ENCODE assay signal across 19 cellular contexts in the genomic region with DNA sequence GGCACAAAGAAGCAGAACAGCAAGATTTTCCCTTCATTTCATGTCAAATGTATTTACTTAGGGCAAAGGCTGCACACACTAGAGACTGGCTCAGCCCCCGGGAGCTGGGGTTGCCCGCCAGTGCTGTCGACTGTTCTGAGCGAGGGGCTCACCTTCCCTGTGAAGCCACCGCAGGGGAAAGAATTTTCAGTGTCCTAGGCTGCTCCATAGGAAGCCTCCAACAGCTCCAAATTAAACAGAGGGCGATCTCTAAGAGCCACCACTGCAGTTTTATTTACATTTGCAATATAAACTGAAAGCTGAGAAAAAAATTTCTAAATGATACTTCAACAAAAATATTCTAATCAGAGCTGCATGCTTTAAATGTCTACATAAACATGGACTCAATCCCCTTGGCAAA. TPM values are rescaled to one million over a fixed set of nuclear protein-coding genes. Genes with fewer than 3 reads are reported as not detected.
DNase-seq lines count a peak whose midpoint lies in the region; ATAC-seq and TF ChIP-seq lines count a peak whose summit lies in the region.
"Had no signal": no experiment of that assay in that cellular context is flagged by ENCODE, and none has a peak within 500 bp of the region (broad histone marks: within the 10 kb centered on the region; RNA-seq: fewer than 3 reads in every experiment).

No MANE protein-coding gene starts in this region.

- no peak for DNase-seq in activated naive CD4-positive, alpha-beta T cell treated with anti-CD3 and anti-CD28 coated beads for 36 hours
- DNase-seq in activated naive CD4-positive, alpha-beta T cell treated with Interleukin-2 at 50 U/mL for 16 hours = no peak
- DNase-seq in activated CD4-positive, alpha-beta memory T cell treated with anti-CD3 and anti-CD28 coated beads for 36 hours = no peak
- DNase-seq in esophagus muscularis mucosa (ENCODE audit: extremely low spot score) = no peak
- DNase-seq in tibial nerve (ENCODE audit: low spot score in 2 of 2) = no peak
- no peak for DNase-seq in NCI-H2171 (lab: John Stamatoyannopoulos, UW)
- no peak for DNase-seq in Right ventricle myocardium inferior (ENCODE audit: missing footprints)
- DNase-seq: foreskin melanocyte; kidney glomerular epithelial cell; mesendoderm; NCI-H1694; NCI-H748 treated with DMSO at 0.1 percent for 48 hours; SIG-M5; small intestine; stimulated activated CD4-positive, alpha-beta T cell treated with anti-CD3 and anti-CD28 coated beads, Interleukin-2, amount 100 ng/mL, for 48 hours had no signal

- no peak for TF ChIP-seq CTCF in esophagus muscularis mucosa (IDR thresholded peaks at IDR 0.05)
- no peak for TF ChIP-seq CTCF in tibial nerve (IDR thresholded peaks at IDR 0.05)

- H3K36me3 Mint-ChIP-seq in activated naive CD4-positive, alpha-beta T cell treated with anti-CD3 and anti-CD28 coated beads for 36 hours (ENCODE audit: low read depth) = peaks cover 27% of the 10 kb centered on the region
- H3K36me3 Mint-ChIP-seq in activated CD4-positive, alpha-beta memory T cell treated with anti-CD3 and anti-CD28 coated beads for 36 hours = peaks cover 26% of the 10 kb centered on the region

- H3K27me3 Mint-ChIP-seq in activated naive CD4-positive, alpha-beta T cell treated with anti-CD3 and anti-CD28 coated beads for 36 hours (ENCODE audit: low read depth) = no peaks in the 10 kb centered on the region
- H3K27me3 Mint-ChIP-seq in activated CD4-positive, alpha-beta memory T cell treated with anti-CD3 and anti-CD28 coated beads for 36 hours = no peaks in the 10 kb centered on the region

- CTCF ChIA-PET in activated naive CD4-positive, alpha-beta T cell treated with anti-CD3 and anti-CD28 coated beads for 36 hours (lab: Charles Lee) = interaction anchor here (0.5 to 2.8 kb wide), 7 partner anchors 18 to 535 kb away, joined by 3 to 8 read pairs (median 4); no protein-coding TSS in a partner anchor
- CTCF ChIA-PET in activated CD4-positive, alpha-beta memory T cell treated with anti-CD3 and anti-CD28 coated beads for 36 hours (lab: Charles Lee) = interaction anchor here (2.3 kb wide), 1 partner anchor 35 kb away, joined by 9 read pairs; no protein-coding TSS in a partner anchor

- TF ChIP-seq EP300 in esophagus muscularis mucosa (IDR thresholded peaks at IDR 0.05) = no peak
- no peak for TF ChIP-seq EP300 in tibial nerve (IDR thresholded peaks at IDR 0.05)

- H3K4me1 Mint-ChIP-seq in activated naive CD4-positive, alpha-beta T cell treated with anti-CD3 and anti-CD28 coated beads for 36 hours (ENCODE audit: low read depth) = peaks cover 67% of the 10 kb centered on the region
- peaks cover 71% of the 10 kb centered on the region for H3K4me1 Mint-ChIP-seq in activated CD4-positive, alpha-beta memory T cell treated with anti-CD3 and anti-CD28 coated beads for 36 hours (ENCODE audit: low read depth)

- no peak overlapping the region for H3K4me3 Mint-ChIP-seq in activated naive CD4-positive, alpha-beta T cell treated with anti-CD3 and anti-CD28 coated beads for 36 hours
- H3K4me3 Mint-ChIP-seq in activated CD4-positive, alpha-beta memory T cell treated with anti-CD3 and anti-CD28 coated beads for 36 hours = no peak overlapping the region
- H3K4me3 Mint-ChIP-seq: neural progenitor cell had no signal

- ATAC-seq in Right ventricle myocardium inferior (no peak), HG03457 (IDR thresholded peaks at IDR 0.05; ENCODE audit: unreplicated experiment) (no peak)
- ATAC-seq: K562 had no signal

- no peak for TF ChIP-seq POLR2A in esophagus muscularis mucosa (IDR thresholded peaks at IDR 0.05; ENCODE audit: low read depth)
- no peak for TF ChIP-seq POLR2A in tibial nerve (IDR thresholded peaks at IDR 0.05)

- H3K9me3 Mint-ChIP-seq in activated naive CD4-positive, alpha-beta T cell treated with anti-CD3 and anti-CD28 coated beads for 36 hours = no peaks in the 10 kb centered on the region
- H3K9me3 Mint-ChIP-seq in activated CD4-positive, alpha-beta memory T cell treated with anti-CD3 and anti-CD28 coated beads for 36 hours = no peaks in the 10 kb centered on the region

- H3K27ac ChIP-seq in esophagus muscularis mucosa (replicated peaks in 1 of 4) = peak overlapping the region; percentile 81 to 88 (median 84)
- peak overlapping the region in 3 of 4 donors; percentile 75 to 87 (median 80) for H3K27ac ChIP-seq in tibial nerve
- H3K27ac ChIP-seq: epithelial cell of prostate, neural progenitor cell had no signal

- WGBS in esophagus muscularis mucosa = 55% methylated on average over 6 of the region's 6 CpGs
- 65 to 78% methylated on average over 6 of the region's 6 CpGs for WGBS in tibial nerve, 2 donors

- peak overlapping the region; percentile 94 for H3K27ac Mint-ChIP-seq in activated naive CD4-positive, alpha-beta T cell treated with anti-CD3 and anti-CD28 coated beads for 36 hours
- H3K27ac Mint-ChIP-seq in activated CD4-positive, alpha-beta memory T cell treated with anti-CD3 and anti-CD28 coated beads for 36 hours = peak overlapping the region; percentile 91
- H3K27ac Mint-ChIP-seq: neural progenitor cell had no signal

- H3K4me3 ChIP-seq in esophagus muscularis mucosa (no peak overlapping the region), tibial nerve (no peak overlapping the region)
- H3K4me3 ChIP-seq: K562, neural progenitor cell had no signal

- peaks cover 13 to 58% (median 44%) of the 10 kb centered on the region in 4 donors for H3K4me1 ChIP-seq in esophagus muscularis mucosa
- peaks cover 0 to 55% (median 26%) of the 10 kb centered on the region in 4 donors for H3K4me1 ChIP-seq in tibial nerve

- POLR2A ChIA-PET in activated CD4-positive, alpha-beta memory T cell treated with anti-CD3 and anti-CD28 coated beads for 36 hours (lab: Charles Lee) = interaction anchor here (1.6 to 5.1 kb wide), 3 partner anchors 8 to 53 kb away, joined by 4 to 45 read pairs (median 41); a partner anchor contains a TSS

- H3K36me3 ChIP-seq in esophagus muscularis mucosa = peaks cover 0 to 5% (median 2%) of the 10 kb centered on the region in 4 donors
- peaks cover 0 to 11% (median 0%) of the 10 kb centered on the region in 3 donors for H3K36me3 ChIP-seq in tibial nerve
- H3K36me3 ChIP-seq: neural progenitor cell had no signal

- no peaks in the 10 kb centered on the region for H3K9me3 ChIP-seq in esophagus muscularis mucosa
- no peaks in the 10 kb centered on the region for H3K9me3 ChIP-seq in tibial nerve

- no peaks in the 10 kb centered on the region for H3K27me3 ChIP-seq in esophagus muscularis mucosa
- H3K27me3 ChIP-seq in tibial nerve = no peaks in the 10 kb centered on the region
- H3K27me3 ChIP-seq: neural progenitor cell had no signal

- intact Hi-C loops in activated naive CD4-positive, alpha-beta T cell treated with anti-CD3 and anti-CD28 coated beads for 36 hours (cut with micrococcal nuclease) = loop anchor here (5.0 kb wide), 2 partner anchors 33 to 388 kb away; no protein-coding TSS in a partner anchor
- intact Hi-C loops in activated CD4-positive, alpha-beta memory T cell treated with anti-CD3 and anti-CD28 coated beads for 36 hours (cut with micrococcal nuclease) = loop anchor here (5.0 kb wide), 2 partner anchors 33 to 393 kb away; no protein-coding TSS in a partner anchor
- intact Hi-C loops in esophagus muscularis mucosa (cut with DNase I) = no loop called here
- intact Hi-C loops in Right ventricle myocardium inferior (cut with DNase I) = no loop called here

RNA-seq across cellular contexts. Expression of a gene that starts 54.0 kb away (rescaled TPM):
- 10 to 100 TPM; 36.2 to 41.9 TPM for total RNA-seq in activated naive CD4-positive, alpha-beta T cell treated with anti-CD3 and anti-CD28 coated beads for 36 hours
- total RNA-seq in activated CD4-positive, alpha-beta memory T cell treated with anti-CD3 and anti-CD28 coated beads for 36 hours = 10 to 100 TPM; 39.2 to 41.5 TPM
- total RNA-seq in esophagus muscularis mucosa (10 to 100 TPM; 31.0 to 42.4 (median 36.8) TPM), tibial nerve (10 to 100 TPM; 38.5 to 78.9 (median 51.3) TPM), Right ventricle myocardium inferior (27.4 TPM)

Comparison
In these comparisons a context has a peak if more than half of its experiments do, and no peak if none do; other contexts are left out.
1. intact Hi-C loops: an anchor here in activated naive CD4-positive, alpha-beta T cell treated with anti-CD3 and anti-CD28 coated beads for 36 hours (5.0 kb wide) and activated CD4-positive, alpha-beta memory T cell treated with anti-CD3 and anti-CD28 coated beads for 36 hours (5.0 kb wide); none called in esophagus muscularis mucosa and Right ventricle myocardium inferior.